ENCODE assay signal across 1 cellular context in genomic region chr6:20693466-20694063, GRCh38.
TF ChIP-seq lines count a peak whose summit lies in the region.

No MANE protein-coding gene starts in this region.

TF ChIP-seq in HEK293, 187 proteins besides CTCF, POLR2A, EP300 and RAD21 (continued from another document):
- TF ChIP-seq ZNF513 (tag by site-specific recombination; IDR thresholded peaks at IDR 0.05) (no peak), SP2 (tag by site-specific recombination; IDR thresholded peaks at IDR 0.05) (no peak), ZNF518A (tag by site-specific recombination; conservative IDR thresholded peaks at IDR 0.05; ENCODE audit: low read depth) (no peak), ZBTB20 (tag by site-specific recombination; IDR thresholded peaks at IDR 0.05) (no peak), SCRT1 (tag by site-specific recombination; IDR thresholded peaks at IDR 0.05; ENCODE audit: borderline replicate concordance) (no peak), ZBTB26 (tag by site-specific recombination; optimal IDR thresholded peaks at IDR 0.05) (no peak), TSHZ1 (tag by site-specific recombination; IDR thresholded peaks at IDR 0.05; ENCODE audit: borderline replicate concordance) (no peak), TCF7L2 (IDR thresholded peaks at IDR 0.05; ENCODE audit: borderline replicate concordance, low read depth, low read length) (no peak), ZNF488 (tag by site-specific recombination; IDR thresholded peaks at IDR 0.05) (no peak), ZNF366 (tag by site-specific recombination; conservative IDR thresholded peaks at IDR 0.05) (peak; percentile 49; the same call in 1 of the 2 replicates), ZNF23 (tag by site-specific recombination; IDR thresholded peaks at IDR 0.05; ENCODE audit: borderline replicate concordance) (no peak)
TF ChIP-seq in HEK293: peak in this region for 8.
